23 cellular contexts compared by ENCODE assay signal in the genomic region with DNA sequence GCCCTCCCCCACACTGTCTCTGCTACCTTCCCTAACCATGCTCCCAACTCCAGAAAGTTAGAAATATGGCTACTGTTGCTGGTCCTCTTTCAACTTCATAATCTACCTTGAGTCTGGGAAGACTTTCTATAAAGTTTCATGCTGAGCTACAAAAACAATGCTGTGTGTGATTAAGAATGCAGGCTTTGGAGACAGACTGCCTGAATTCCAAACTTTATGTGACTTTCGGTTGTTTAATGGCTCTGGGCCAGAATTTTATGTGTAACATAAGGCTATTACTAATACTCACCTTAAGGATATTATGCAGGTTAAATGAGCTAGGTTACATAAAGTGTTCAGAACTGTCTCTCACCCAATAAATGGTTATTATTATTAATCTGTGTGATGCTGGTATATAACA.
"Had no signal": no experiment of that assay in that cellular context is flagged by ENCODE, and none has a peak within 500 bp of the region (broad histone marks: within the 10 kb centered on the region; RNA-seq: fewer than 3 reads in every experiment).

No MANE protein-coding gene starts in this region.

- ATAC-seq: heart left ventricle; naive thymus-derived CD8-positive, alpha-beta T cell; psoas muscle had no signal

- H3K27me3 ChIP-seq: colonic mucosa, heart left ventricle, right atrium auricular region, spleen, tibial nerve had no signal

- H3K4me1 ChIP-seq: colonic mucosa, parathyroid adenoma, psoas muscle, right atrium auricular region, spleen had no signal

- FAIRE-seq: urothelium cell line had no signal

- H3K36me3 ChIP-seq: colonic mucosa, heart left ventricle, right atrium auricular region, tibial nerve had no signal

- H3K9me3 ChIP-seq: colonic mucosa, heart left ventricle, psoas muscle, right atrium auricular region, spleen, tibial nerve had no signal

- H3K9ac ChIP-seq: parathyroid adenoma had no signal

- DNase-seq: activated CD4-positive, alpha-beta memory T cell treated with anti-CD3 and anti-CD28 coated beads, Interleukin-2, amount 10 ng/mL, durations not matched to agents 7 days and 5 days; activated CD4-positive, alpha-beta T cell treated with anti-CD3 and anti-CD28 coated beads for 1 hour; activated CD4-positive, alpha-beta T cell treated with anti-CD3 and anti-CD28 coated beads, Interleukin-2, amount 10 ng/mL, durations not matched to agents 7 days and 5 days; activated CD8-positive, alpha-beta memory T cell treated with anti-CD3 and anti-CD28 coated beads, Interleukin-2, amount 50 U/mL, for 48 hours; activated gamma-delta T cell; activated naive CD4-positive, alpha-beta T cell treated with anti-CD3 and anti-CD28 coated beads, Interleukin-2, amount 10 ng/mL, durations not matched to agents 7 days and 5 days; activated T-cell treated with anti-CD3 and anti-CD28 coated beads, Interleukin-2, amount 50 U/mL, for 24 hours; amygdala; colonic mucosa; effector memory CD4-positive, alpha-beta T cell; heart left ventricle; hypothalamus; immature natural killer cell; naive thymus-derived CD8-positive, alpha-beta T cell; nucleus accumbens; psoas muscle; spleen; stimulated activated naive CD4-positive, alpha-beta T cell treated with Interleukin-2 at 50 U/mL for 16 hours; SW 1271 had no signal

- H3K4me3 ChIP-seq: colonic mucosa, heart left ventricle, psoas muscle, right atrium auricular region, spleen, tibial nerve had no signal

- H3K79me2 ChIP-seq: parathyroid adenoma had no signal

- H2AFZ ChIP-seq: parathyroid adenoma had no signal

- H3K27ac ChIP-seq: colonic mucosa, heart left ventricle, parathyroid adenoma, psoas muscle, right atrium auricular region, spleen, tibial nerve had no signal
